ENCODE assay signal across 25 cellular contexts in the genomic region with DNA sequence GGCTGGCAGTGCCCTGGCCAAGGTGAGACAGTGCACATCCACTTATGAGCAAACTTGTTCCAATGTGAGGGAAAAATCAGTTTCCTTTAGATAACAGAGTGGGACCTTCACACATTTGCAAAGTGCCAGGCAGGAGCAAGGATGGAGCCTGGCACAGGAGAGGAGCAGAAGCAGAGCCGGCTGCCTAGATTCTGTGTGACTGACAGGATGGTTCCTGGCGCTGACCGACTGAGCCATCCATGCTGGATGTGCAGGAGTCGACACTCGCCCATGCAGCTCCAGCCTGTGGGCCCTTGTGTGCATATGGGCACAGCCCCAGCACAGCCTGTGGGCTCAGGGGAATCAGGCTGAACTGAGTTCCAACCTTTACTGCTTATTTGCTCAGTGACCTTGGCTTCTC.
"Had no signal": no experiment of that assay in that cellular context is flagged by ENCODE, and none has a peak within 500 bp of the region (broad histone marks: within the 10 kb centered on the region; RNA-seq: fewer than 3 reads in every experiment).

No MANE protein-coding gene starts in this region.

- H3K9me3 Mint-ChIP-seq: activated CD4-positive, alpha-beta memory T cell treated with anti-CD3 and anti-CD28 coated beads, Interleukin-2, amount 10 ng/mL, durations not matched to agents 7 days and 5 days; activated CD4-positive, alpha-beta T cell treated with anti-CD3 and anti-CD28 coated beads, Interleukin-2, amount 10 ng/mL, durations not matched to agents 24 days and 14 days; activated naive CD4-positive, alpha-beta T cell treated with anti-CD3 and anti-CD28 coated beads for 36 hours; activated naive CD8-positive, alpha-beta T cell treated with anti-CD3 and anti-CD28 coated beads, Interleukin-2, amount 10 ng/mL, durations not matched to agents 7 days and 5 days; activated T-cell treated with anti-CD3 and anti-CD28 coated beads, Interleukin-2, amount 50 U/mL, for 72 hours; central memory CD8-positive, alpha-beta T cell; endodermal cell; natural killer cell; stimulated activated naive CD8-positive, alpha-beta T cell treated with anti-CD3 and anti-CD28 coated beads, Interleukin-15, Interleukin-2, amounts not matched to agents 100 ng/mL and 50 ng/mL, for 24 hours had no signal

- H3K27me3 Mint-ChIP-seq: activated CD4-positive, alpha-beta memory T cell treated with anti-CD3 and anti-CD28 coated beads, Interleukin-2, amount 10 ng/mL, durations not matched to agents 7 days and 5 days; activated CD4-positive, alpha-beta T cell treated with anti-CD3 and anti-CD28 coated beads, Interleukin-2, amount 10 ng/mL, durations not matched to agents 24 days and 14 days; activated naive CD8-positive, alpha-beta T cell treated with anti-CD3 and anti-CD28 coated beads, Interleukin-2, amount 10 ng/mL, durations not matched to agents 7 days and 5 days; central memory CD8-positive, alpha-beta T cell had no signal

- ATAC-seq: activated CD4-positive, CD25-positive, alpha-beta regulatory T cell treated with anti-CD3 and anti-CD28 coated beads, Interleukin-2, amount 50 U/mL, for 24 hours; activated T-cell treated with anti-CD3 and anti-CD28 coated beads, Interleukin-2, amount 50 U/mL, for 72 hours; gastrocnemius medialis; left ventricle myocardium superior; natural killer cell; psoas muscle; upper lobe of right lung had no signal

- H3K36me3 ChIP-seq: breast epithelium, esophagus squamous epithelium, gastrocnemius medialis, right atrium auricular region, thyroid gland, upper lobe of right lung had no signal

- H3K36me3 Mint-ChIP-seq: activated naive CD8-positive, alpha-beta T cell treated with anti-CD3 and anti-CD28 coated beads, Interleukin-2, amount 10 ng/mL, durations not matched to agents 7 days and 5 days; natural killer cell had no signal

- DNase-seq: activated CD4-positive, alpha-beta memory T cell treated with anti-CD3 and anti-CD28 coated beads, Interleukin-2, amount 10 ng/mL, durations not matched to agents 7 days and 5 days; activated CD4-positive, alpha-beta T cell treated with anti-CD3 and anti-CD28 coated beads, Interleukin-2, amount 10 ng/mL, durations not matched to agents 24 days and 14 days; activated effector memory CD4-positive, alpha-beta T cell treated with Interleukin-2 at 50 U/mL for 16 hours; activated naive CD4-positive, alpha-beta T cell treated with anti-CD3 and anti-CD28 coated beads for 36 hours; activated naive CD8-positive, alpha-beta T cell treated with anti-CD3 and anti-CD28 coated beads, Interleukin-2, amount 10 ng/mL, durations not matched to agents 7 days and 5 days; activated T-cell treated with anti-CD3 and anti-CD28 coated beads, Interleukin-2, amount 50 U/mL, for 72 hours; amniotic stem cell; cortex of kidney; endodermal cell; esophagus squamous epithelium; gastrocnemius medialis; hypothalamus; left ventricle myocardium superior; mammary epithelial cell; midbrain; natural killer cell; psoas muscle; stimulated activated CD4-positive, alpha-beta T cell treated with anti-CD3 and anti-CD28 coated beads, Interleukin-4, amount 100 ng/mL, for 24 hours; thyroid gland; upper lobe of right lung had no signal

- H3K9me3 ChIP-seq: breast epithelium, esophagus squamous epithelium, gastrocnemius medialis, psoas muscle, right atrium auricular region, thyroid gland, upper lobe of right lung had no signal

- H3K4me1 ChIP-seq: breast epithelium, esophagus squamous epithelium, upper lobe of right lung had no signal

- H3K4me1 Mint-ChIP-seq: activated CD4-positive, alpha-beta memory T cell treated with anti-CD3 and anti-CD28 coated beads, Interleukin-2, amount 10 ng/mL, durations not matched to agents 7 days and 5 days; activated CD4-positive, alpha-beta T cell treated with anti-CD3 and anti-CD28 coated beads, Interleukin-2, amount 10 ng/mL, durations not matched to agents 24 days and 14 days; activated naive CD8-positive, alpha-beta T cell treated with anti-CD3 and anti-CD28 coated beads, Interleukin-2, amount 10 ng/mL, durations not matched to agents 7 days and 5 days; natural killer cell had no signal

- H3K4me3 Mint-ChIP-seq: activated CD4-positive, alpha-beta memory T cell treated with anti-CD3 and anti-CD28 coated beads, Interleukin-2, amount 10 ng/mL, durations not matched to agents 7 days and 5 days; activated CD4-positive, alpha-beta T cell treated with anti-CD3 and anti-CD28 coated beads, Interleukin-2, amount 10 ng/mL, durations not matched to agents 24 days and 14 days; activated naive CD4-positive, alpha-beta T cell treated with anti-CD3 and anti-CD28 coated beads for 36 hours; activated naive CD8-positive, alpha-beta T cell treated with anti-CD3 and anti-CD28 coated beads, Interleukin-2, amount 10 ng/mL, durations not matched to agents 7 days and 5 days; activated T-cell treated with anti-CD3 and anti-CD28 coated beads, Interleukin-2, amount 50 U/mL, for 72 hours; central memory CD8-positive, alpha-beta T cell; endodermal cell; natural killer cell; stimulated activated naive CD8-positive, alpha-beta T cell treated with anti-CD3 and anti-CD28 coated beads, Interleukin-15, Interleukin-2, amounts not matched to agents 100 ng/mL and 50 ng/mL, for 24 hours had no signal

- H3K27ac ChIP-seq: breast epithelium, esophagus squamous epithelium, gastrocnemius medialis, psoas muscle, right atrium auricular region, thyroid gland, upper lobe of right lung had no signal

- H3K27ac Mint-ChIP-seq: activated CD4-positive, alpha-beta memory T cell treated with anti-CD3 and anti-CD28 coated beads, Interleukin-2, amount 10 ng/mL, durations not matched to agents 7 days and 5 days; activated CD4-positive, alpha-beta T cell treated with anti-CD3 and anti-CD28 coated beads, Interleukin-2, amount 10 ng/mL, durations not matched to agents 24 days and 14 days; activated naive CD4-positive, alpha-beta T cell treated with anti-CD3 and anti-CD28 coated beads for 36 hours; activated naive CD8-positive, alpha-beta T cell treated with anti-CD3 and anti-CD28 coated beads, Interleukin-2, amount 10 ng/mL, durations not matched to agents 7 days and 5 days; activated T-cell treated with anti-CD3 and anti-CD28 coated beads, Interleukin-2, amount 50 U/mL, for 72 hours; endodermal cell; natural killer cell; stimulated activated naive CD8-positive, alpha-beta T cell treated with anti-CD3 and anti-CD28 coated beads, Interleukin-15, Interleukin-2, amounts not matched to agents 100 ng/mL and 50 ng/mL, for 24 hours had no signal

- H3K4me3 ChIP-seq: breast epithelium, esophagus squamous epithelium, gastrocnemius medialis, psoas muscle, right atrium auricular region, thyroid gland, upper lobe of right lung had no signal

- H3K27me3 ChIP-seq: breast epithelium, esophagus squamous epithelium, gastrocnemius medialis, right atrium auricular region, thyroid gland, upper lobe of right lung had no signal
